19 cellular contexts compared by ENCODE assay signal in genomic region chr1:180544050-180544449, GRCh38. TPM values are rescaled to one million over a fixed set of nuclear protein-coding genes. Genes with fewer than 3 reads are reported as not detected.
DNase-seq lines count a peak whose midpoint lies in the region; ATAC-seq and TF ChIP-seq lines count a peak whose summit lies in the region.
"Had no signal": no experiment of that assay in that cellular context is flagged by ENCODE, and none has a peak within 500 bp of the region (broad histone marks: within the 10 kb centered on the region; RNA-seq: fewer than 3 reads in every experiment).

No MANE protein-coding gene starts in this region.

- H3K27me3 Mint-ChIP-seq in brain (peaks cover 7% of the 10 kb centered on the region), nephron (ENCODE audit: low read depth) (no peaks in the 10 kb centered on the region)

- no peaks in the 10 kb centered on the region for H3K36me3 Mint-ChIP-seq in brain
- no peaks in the 10 kb centered on the region for H3K36me3 Mint-ChIP-seq in nephron (ENCODE audit: low read depth)
- H3K36me3 Mint-ChIP-seq: CD14-positive monocyte had no signal

- 88% methylated on average over 4 of the region's 4 CpGs for WGBS in right cardiac atrium

- DNase-seq in right cardiac atrium (no peak), left ventricle myocardium superior (no peak)
- DNase-seq in stimulated activated naive CD4-positive, alpha-beta T cell treated with Interleukin-2 at 50 U/mL for 16 hours (lab: John Stamatoyannopoulos, UW), result no peak
- DNase-seq in activated CD4-positive, alpha-beta T cell treated with anti-CD3 and anti-CD28 coated beads for 1 hour, result no peak
- DNase-seq: DMS 273 treated with DMSO at 0.1 percent for 48 hours, GDM1, Karpas-422, NCI-H1105 treated with DMSO at 0.1 percent for 48 hours, NCI-H1694 treated with DMSO at 0.1 percent for 48 hours, NCI-H2107, NCI-H226, NCI-H526 treated with DMSO at 0.1 percent for 48 hours, OCI-M1, SIG-M5 had no signal

- no peaks in the 10 kb centered on the region for H3K4me1 ChIP-seq in right cardiac atrium (ENCODE audit: control insufficient read depth, insufficient read depth, low read length)

- intact Hi-C loops in right cardiac atrium (cut with DNase I) (loop anchor here in 1 of 4 donors (10.0 kb wide), 1 partner anchor 71 kb away; no protein-coding TSS in a partner anchor), left ventricle myocardium superior (cut with micrococcal nuclease) (no loop called here)

- H3K4me1 Mint-ChIP-seq in brain, result peaks cover 60% of the 10 kb centered on the region
- H3K4me1 Mint-ChIP-seq in nephron, result peaks cover 45% of the 10 kb centered on the region
- H3K4me1 Mint-ChIP-seq: CD14-positive monocyte had no signal

- no peaks in the 10 kb centered on the region for H3K27me3 ChIP-seq in right cardiac atrium (ENCODE audit: control insufficient read depth, insufficient read depth)

- ATAC-seq in right cardiac atrium, result no peak
- ATAC-seq in left ventricle myocardium superior, result no peak
- ATAC-seq in activated CD4-positive, CD25-positive, alpha-beta regulatory T cell treated with anti-CD3 and anti-CD28 coated beads, Interleukin-2, amount 50 U/mL, for 24 hours, result no peak

- H3K4me3 Mint-ChIP-seq in brain (no peak overlapping the region), nephron (no peak overlapping the region)
- H3K4me3 Mint-ChIP-seq: CD14-positive monocyte had no signal

- no peaks in the 10 kb centered on the region for H3K9me3 ChIP-seq in right cardiac atrium (ENCODE audit: control insufficient read depth, low read length)

- H3K4me3 ChIP-seq in right cardiac atrium (ENCODE audit: low read length), result no peak overlapping the region

- no peak for TF ChIP-seq CTCF in brain (conservative IDR thresholded peaks at IDR 0.05)
- no peak for TF ChIP-seq CTCF in nephron (IDR thresholded peaks at IDR 0.05; ENCODE audit: unreplicated experiment in 3 of 3)

- H3K9me3 Mint-ChIP-seq in brain, result no peaks in the 10 kb centered on the region
- H3K9me3 Mint-ChIP-seq in nephron, result no peaks in the 10 kb centered on the region
- H3K9me3 Mint-ChIP-seq: CD14-positive monocyte had no signal

- peak overlapping the region; percentile 13 for H3K27ac ChIP-seq in right cardiac atrium (ENCODE audit: low read length)

- H3K27ac Mint-ChIP-seq in brain (peak overlapping the region in 4 of 5 experiments; percentile 86 to 98 (median 88)), nephron (peak overlapping the region in 2 of 3 experiments; percentile 44 to 97)

RNA-seq across cellular contexts. Expression of gene OVAAL, which starts 14.7 kb away (rescaled TPM):
- under 1 TPM; 0.39 to 0.69 (median 0.43) TPM for total RNA-seq in right cardiac atrium
- polyA plus RNA-seq in right cardiac atrium, result 1.7 TPM
- 1.5 TPM for total RNA-seq in left ventricle myocardium superior
- polyA plus RNA-seq in brain (ENCODE audit: insufficient read depth, low read depth, low replicate concordance), result not detected
- total RNA-seq: H4 had no signal
- polyA plus RNA-seq: CD14-positive monocyte had no signal

RNA-seq across cellular contexts. Expression of gene ACBD6, which starts 41.7 kb away (rescaled TPM):
- 10 to 100 TPM; 22.1 to 24.8 (median 23.5) TPM for total RNA-seq in right cardiac atrium
- 28.9 TPM for polyA plus RNA-seq in right cardiac atrium
- total RNA-seq in left ventricle myocardium superior, result 20.5 TPM
- polyA plus RNA-seq in brain (ENCODE audit: insufficient read depth, low read depth, low replicate concordance), result 57.0 TPM
